ENCODE assay signal across 2 cellular contexts in genomic region chr17:75475144-75475835, GRCh38.
TF ChIP-seq lines count a peak whose summit lies in the region.

No MANE protein-coding gene starts in this region.

TF ChIP-seq in liver, 16 proteins besides CTCF, POLR2A, EP300 and RAD21:
- TF ChIP-seq SP1 (IDR thresholded peaks at IDR 0.05): no peak
- no peak for TF ChIP-seq REST (IDR thresholded peaks at IDR 0.05)
- no peak for TF ChIP-seq JUND (IDR thresholded peaks at IDR 0.05)
- TF ChIP-seq EGR1 (IDR thresholded peaks at IDR 0.05; ENCODE audit: low read depth in 2 of 2): no peak
- no peak for TF ChIP-seq GABPA (IDR thresholded peaks at IDR 0.05 in 1 of 2, conservative IDR thresholded peaks at IDR 0.05 in 1 of 2)
- TF ChIP-seq ZBTB33 (IDR thresholded peaks at IDR 0.05): no peak
- no peak for TF ChIP-seq ATF3 (IDR thresholded peaks at IDR 0.05)
- no peak for TF ChIP-seq RXRA (IDR thresholded peaks at IDR 0.05)
- no peak for TF ChIP-seq FOXA1 (IDR thresholded peaks at IDR 0.05)
- TF ChIP-seq TAF1 (conservative IDR thresholded peaks at IDR 0.05): no peak
- no peak for TF ChIP-seq NR2F2 (IDR thresholded peaks at IDR 0.05)
- no peak for TF ChIP-seq HNF4A (conservative IDR thresholded peaks at IDR 0.05)
- TF ChIP-seq FOXA2 (IDR thresholded peaks at IDR 0.05): no peak
- TF ChIP-seq YY1 (IDR thresholded peaks at IDR 0.05): no peak
- TF ChIP-seq HNF4G (IDR thresholded peaks at IDR 0.05): no peak
- TF ChIP-seq, protein P1, sequence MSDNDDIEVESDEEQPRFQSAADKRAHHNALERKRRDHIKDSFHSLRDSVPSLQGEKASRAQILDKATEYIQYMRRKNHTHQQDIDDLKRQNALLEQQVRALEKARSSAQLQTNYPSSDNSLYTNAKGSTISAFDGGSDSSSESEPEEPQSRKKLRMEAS (IDR thresholded peaks at IDR 0.05): no peak

TF ChIP-seq in HepG2, 621 proteins besides CTCF, POLR2A, EP300 and RAD21:
- TF ChIP-seq ZNF737 (CRISPR knock-in tag; IDR thresholded peaks at IDR 0.05; ENCODE audit: borderline replicate concordance) (no peak), ELF3 (CRISPR knock-in tag; IDR thresholded peaks at IDR 0.05) (no peak), ZSCAN12 (CRISPR knock-in tag; IDR thresholded peaks at IDR 0.05) (no peak), ZNF644 (CRISPR knock-in tag; IDR thresholded peaks at IDR 0.05; ENCODE audit: low read depth) (no peak), ZBTB1 (CRISPR knock-in tag; IDR thresholded peaks at IDR 0.05; ENCODE audit: borderline replicate concordance) (no peak), ZNF326 (CRISPR knock-in tag; IDR thresholded peaks at IDR 0.05; ENCODE audit: borderline replicate concordance) (no peak), E2F2 (CRISPR knock-in tag; IDR thresholded peaks at IDR 0.05; ENCODE audit: borderline replicate concordance) (no peak), PCBP2 (optimal IDR thresholded peaks at IDR 0.05; ENCODE audit: low read depth, low read length, poor library complexity, severe bottlenecking) (no peak), GABPB1 (CRISPR knock-in tag; IDR thresholded peaks at IDR 0.05) (no peak)
- TF ChIP-seq, protein P2, sequence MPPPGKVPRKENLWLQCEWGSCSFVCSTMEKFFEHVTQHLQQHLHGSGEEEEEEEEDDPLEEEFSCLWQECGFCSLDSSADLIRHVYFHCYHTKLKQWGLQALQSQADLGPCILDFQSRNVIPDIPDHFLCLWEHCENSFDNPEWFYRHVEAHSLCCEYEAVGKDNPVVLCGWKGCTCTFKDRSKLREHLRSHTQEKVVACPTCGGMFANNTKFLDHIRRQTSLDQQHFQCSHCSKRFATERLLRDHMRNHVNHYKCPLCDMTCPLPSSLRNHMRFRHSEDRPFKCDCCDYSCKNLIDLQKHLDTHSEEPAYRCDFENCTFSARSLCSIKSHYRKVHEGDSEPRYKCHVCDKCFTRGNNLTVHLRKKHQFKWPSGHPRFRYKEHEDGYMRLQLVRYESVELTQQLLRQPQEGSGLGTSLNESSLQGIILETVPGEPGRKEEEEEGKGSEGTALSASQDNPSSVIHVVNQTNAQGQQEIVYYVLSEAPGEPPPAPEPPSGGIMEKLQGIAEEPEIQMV (CRISPR knock-in tag; IDR thresholded peaks at IDR 0.05; ENCODE audit: low read depth): no peak
- TF ChIP-seq, protein P3, sequence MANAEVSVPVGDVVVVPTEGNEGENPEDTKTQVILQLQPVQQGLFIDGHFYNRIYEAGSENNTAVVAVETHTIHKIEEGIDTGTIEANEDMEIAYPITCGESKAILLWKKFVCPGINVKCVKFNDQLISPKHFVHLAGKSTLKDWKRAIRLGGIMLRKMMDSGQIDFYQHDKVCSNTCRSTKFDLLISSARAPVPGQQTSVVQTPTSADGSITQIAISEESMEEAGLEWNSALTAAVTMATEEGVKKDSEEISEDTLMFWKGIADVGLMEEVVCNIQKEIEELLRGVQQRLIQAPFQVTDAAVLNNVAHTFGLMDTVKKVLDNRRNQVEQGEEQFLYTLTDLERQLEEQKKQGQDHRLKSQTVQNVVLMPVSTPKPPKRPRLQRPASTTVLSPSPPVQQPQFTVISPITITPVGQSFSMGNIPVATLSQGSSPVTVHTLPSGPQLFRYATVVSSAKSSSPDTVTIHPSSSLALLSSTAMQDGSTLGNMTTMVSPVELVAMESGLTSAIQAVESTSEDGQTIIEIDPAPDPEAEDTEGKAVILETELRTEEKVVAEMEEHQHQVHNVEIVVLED (CRISPR knock-in tag; IDR thresholded peaks at IDR 0.05; ENCODE audit: borderline replicate concordance): no peak
- TF ChIP-seq, protein P4, sequence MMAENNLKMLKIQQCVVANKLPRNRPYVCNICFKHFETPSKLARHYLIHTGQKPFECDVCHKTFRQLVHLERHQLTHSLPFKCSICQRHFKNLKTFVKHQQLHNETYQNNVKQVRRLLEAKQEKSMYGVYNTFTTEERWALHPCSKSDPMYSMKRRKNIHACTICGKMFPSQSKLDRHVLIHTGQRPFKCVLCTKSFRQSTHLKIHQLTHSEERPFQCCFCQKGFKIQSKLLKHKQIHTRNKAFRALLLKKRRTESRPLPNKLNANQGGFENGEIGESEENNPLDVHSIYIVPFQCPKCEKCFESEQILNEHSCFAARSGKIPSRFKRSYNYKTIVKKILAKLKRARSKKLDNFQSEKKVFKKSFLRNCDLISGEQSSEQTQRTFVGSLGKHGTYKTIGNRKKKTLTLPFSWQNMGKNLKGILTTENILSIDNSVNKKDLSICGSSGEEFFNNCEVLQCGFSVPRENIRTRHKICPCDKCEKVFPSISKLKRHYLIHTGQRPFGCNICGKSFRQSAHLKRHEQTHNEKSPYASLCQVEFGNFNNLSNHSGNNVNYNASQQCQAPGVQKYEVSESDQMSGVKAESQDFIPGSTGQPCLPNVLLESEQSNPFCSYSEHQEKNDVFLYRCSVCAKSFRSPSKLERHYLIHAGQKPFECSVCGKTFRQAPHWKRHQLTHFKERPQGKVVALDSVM (CRISPR knock-in tag; IDR thresholded peaks at IDR 0.05): no peak
TF ChIP-seq in HepG2: peak in this region for 0.
